1 cellular context compared by ENCODE assay signal in the genomic region with DNA sequence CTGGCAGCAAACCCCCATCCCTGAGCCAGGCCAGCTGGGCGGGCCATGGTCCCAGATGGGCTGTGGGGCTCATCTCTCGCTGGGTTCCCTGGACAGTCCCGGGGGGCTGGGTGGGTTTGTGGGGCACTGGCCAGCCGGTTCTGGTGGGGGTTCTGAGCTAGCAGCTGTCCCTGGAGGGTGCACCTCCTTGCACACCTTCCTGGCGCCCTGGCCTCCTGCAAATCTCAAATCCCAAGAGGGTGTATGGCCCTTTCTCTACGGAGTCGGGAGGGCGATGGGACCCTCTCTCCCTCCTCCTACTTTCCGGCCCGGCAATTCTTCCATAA.
TF ChIP-seq lines count a peak whose summit lies in the region.

No MANE protein-coding gene starts in this region.

TF ChIP-seq in endothelial cell of umbilical vein, 7 proteins besides CTCF, POLR2A, EP300 and RAD21:
- TF ChIP-seq GATA2 (IDR thresholded peaks at IDR 0.05; ENCODE audit: insufficient read depth, insufficient read length, low read depth, low read length), result no peak
- TF ChIP-seq, protein P1, sequence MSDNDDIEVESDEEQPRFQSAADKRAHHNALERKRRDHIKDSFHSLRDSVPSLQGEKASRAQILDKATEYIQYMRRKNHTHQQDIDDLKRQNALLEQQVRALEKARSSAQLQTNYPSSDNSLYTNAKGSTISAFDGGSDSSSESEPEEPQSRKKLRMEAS (IDR thresholded peaks at IDR 0.05; ENCODE audit: insufficient read depth, insufficient read length), result no peak
